Comparison of ENCODE assay signal across 23 cellular contexts in the genomic region with DNA sequence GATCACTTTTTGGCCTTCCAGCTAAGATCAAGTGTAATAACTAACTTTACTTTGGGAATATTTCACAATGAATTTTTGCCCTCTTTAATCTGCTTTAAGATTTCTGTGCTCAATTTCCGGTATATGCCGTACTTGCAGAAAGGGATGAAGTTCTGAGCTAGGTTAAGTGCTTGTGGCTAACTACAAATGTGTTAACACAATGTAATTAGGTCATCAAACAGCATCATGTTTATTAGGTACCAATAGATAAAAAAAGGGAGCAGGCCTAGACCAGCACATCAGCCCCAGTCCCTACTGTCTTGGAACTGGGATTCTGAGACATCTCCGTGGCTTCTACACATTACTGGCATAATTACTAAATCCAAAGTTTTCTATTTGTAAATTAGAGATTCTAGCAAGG.
"Had no signal": no experiment of that assay in that cellular context is flagged by ENCODE, and none has a peak within 500 bp of the region (broad histone marks: within the 10 kb centered on the region; RNA-seq: fewer than 3 reads in every experiment).

No MANE protein-coding gene starts in this region.

- H3K27ac ChIP-seq: Peyer's patch, RWPE1, VCaP had no signal

- H3K9me3 Mint-ChIP-seq: brain; central memory CD8-positive, alpha-beta T cell had no signal

- H3K36me3 Mint-ChIP-seq: brain had no signal

- H3K4me3 Mint-ChIP-seq: activated CD4-positive, alpha-beta T cell treated with anti-CD3 and anti-CD28 coated beads for 36 hours; activated CD8-positive, alpha-beta T cell treated with anti-CD3 and anti-CD28 coated beads for 36 hours; activated naive CD8-positive, alpha-beta T cell; brain; central memory CD8-positive, alpha-beta T cell had no signal

- H3K27ac Mint-ChIP-seq: activated CD4-positive, alpha-beta T cell treated with anti-CD3 and anti-CD28 coated beads for 36 hours; activated CD8-positive, alpha-beta T cell treated with anti-CD3 and anti-CD28 coated beads for 36 hours; activated naive CD8-positive, alpha-beta T cell; activated T-cell treated with anti-CD3 and anti-CD28 coated beads, Interleukin-2, amount 50 U/mL, for 72 hours; activated T-helper 2 cell treated with anti-CD3 and anti-CD28 coated beads, Interferon-gamma antibody, Interleukin-2, Interleukin-4, amounts not matched to agents 10 μg/mL and 5 μg/mL and 100 μg/mL, durations not matched to agents 14 hours and 24 hours and 36 hours; brain had no signal

- H3K9me3 ChIP-seq: Peyer's patch had no signal

- H3K4me1 ChIP-seq: Peyer's patch had no signal

- H3K27me3 ChIP-seq: Peyer's patch had no signal

- ATAC-seq: activated CD4-positive, alpha-beta T cell treated with anti-CD3 and anti-CD28 coated beads for 36 hours; activated CD8-positive, alpha-beta T cell treated with anti-CD3 and anti-CD28 coated beads for 36 hours; activated T-cell treated with anti-CD3 and anti-CD28 coated beads, Interleukin-2, amount 50 U/mL, for 72 hours had no signal

- DNase-seq: activated CD4-positive, alpha-beta T cell treated with anti-CD3 and anti-CD28 coated beads for 36 hours; activated CD4-positive, CD25-positive, alpha-beta regulatory T cell; activated CD8-positive, alpha-beta memory T cell treated with anti-CD3 and anti-CD28 coated beads, Interleukin-2, amount 50 U/mL, for 4 hours; activated CD8-positive, alpha-beta T cell treated with anti-CD3 and anti-CD28 coated beads for 36 hours; activated gamma-delta T cell treated with Interleukin-2 at 50 U/mL for 16 hours; activated T-cell treated with anti-CD3 and anti-CD28 coated beads, Interleukin-2, amount 50 U/mL, for 72 hours; amygdala; KBM-7; NCI-H1048; NCI-H187 treated with DMSO at 0.1 percent for 48 hours; NCI-H2081 treated with DMSO at 0.1 percent for 48 hours; NCI-H446; NCI-H524; Peyer's patch; SHP77; T-helper 2 cell; T1000 had no signal

- H3K27me3 Mint-ChIP-seq: activated CD4-positive, alpha-beta T cell treated with anti-CD3 and anti-CD28 coated beads for 36 hours; activated CD8-positive, alpha-beta T cell treated with anti-CD3 and anti-CD28 coated beads for 36 hours; activated naive CD8-positive, alpha-beta T cell; brain; central memory CD8-positive, alpha-beta T cell had no signal

- H3K36me3 ChIP-seq: Peyer's patch had no signal

- H3K4me3 ChIP-seq: Peyer's patch had no signal
